In the genomic region with DNA sequence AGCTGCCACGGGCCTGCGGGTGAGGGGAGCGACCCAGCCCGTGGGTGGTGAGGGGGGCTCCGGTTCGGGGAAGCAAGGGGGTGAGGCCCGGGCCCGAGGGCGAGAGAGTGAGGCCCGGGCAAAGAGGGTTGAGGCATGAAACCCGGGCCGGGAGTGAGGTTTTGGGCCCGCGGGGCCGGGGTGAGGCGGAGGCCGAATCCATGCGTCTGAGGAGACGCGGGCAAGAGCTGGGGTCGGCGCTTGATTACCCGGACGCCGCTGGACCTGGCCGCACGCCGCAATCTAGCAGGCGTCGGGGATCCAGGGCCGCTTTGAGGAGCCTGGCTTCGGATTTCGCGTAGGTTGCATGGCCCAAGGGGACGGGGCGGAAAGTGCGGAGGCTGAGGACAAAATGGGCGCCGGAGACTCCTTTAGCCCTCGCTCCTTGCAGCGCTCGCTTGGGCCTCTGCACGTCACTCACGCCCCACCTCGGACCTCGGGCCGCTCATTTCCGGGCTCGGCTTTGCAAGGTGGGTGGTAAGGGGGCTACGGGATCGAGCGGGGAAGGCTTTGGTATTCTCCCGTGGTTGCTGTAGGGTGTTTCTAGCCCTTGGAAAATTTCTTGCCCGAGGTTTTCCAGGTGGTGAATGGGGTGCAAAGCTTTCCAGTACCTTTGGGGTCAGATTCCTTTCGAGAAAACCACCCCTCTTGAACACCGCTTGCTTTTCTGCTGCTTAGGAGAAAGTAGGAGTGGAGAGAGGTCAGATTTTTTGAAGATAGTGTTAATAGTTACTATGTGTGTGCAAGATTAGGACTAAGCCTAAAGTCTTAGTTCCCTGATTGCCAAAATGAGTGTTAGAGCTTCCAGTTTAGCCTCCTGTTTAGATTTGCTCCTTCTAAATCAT, we compare ENCODE assay signal across 8 cellular contexts. TPM values are rescaled to one million over a fixed set of nuclear protein-coding genes. Genes with fewer than 3 reads are reported as not detected.
A peak's percentile ranks its signal among the peaks of the same experiment; 100 is the strongest.
DNase-seq lines count a peak whose midpoint lies in the region; ATAC-seq and TF ChIP-seq lines count a peak whose summit lies in the region.

No MANE protein-coding gene starts in this region.

- no peaks in the 10 kb centered on the region for H3K9me3 ChIP-seq in ovary

- H3K27me3 Mint-ChIP-seq in activated naive CD4-positive, alpha-beta T cell treated with anti-CD3 and anti-CD28 coated beads, Interleukin-2, amount 50 U/mL, for 24 hours = no peaks in the 10 kb centered on the region

- no peaks in the 10 kb centered on the region for H3K27me3 ChIP-seq in ovary

- H3K27ac ChIP-seq in ovary (peak overlapping the region; percentile 94 to 95), urinary bladder (ENCODE audit: low read depth) (peak overlapping the region; percentile 98)

- H3K4me1 ChIP-seq in ovary (ENCODE audit: insufficient read depth) = peaks cover 4% of the 10 kb centered on the region
- H3K4me1 ChIP-seq in urinary bladder (ENCODE audit: insufficient read depth) = peaks cover 2% of the 10 kb centered on the region

- TF ChIP-seq CTCF in ovary (IDR thresholded peaks at IDR 0.05) = no peak

- H3K27ac Mint-ChIP-seq in activated naive CD4-positive, alpha-beta T cell treated with anti-CD3 and anti-CD28 coated beads, Interleukin-2, amount 50 U/mL, for 24 hours = peak overlapping the region; percentile 71

- no peak for TF ChIP-seq EP300 in ovary (IDR thresholded peaks at IDR 0.05)

- H3K4me3 Mint-ChIP-seq in activated naive CD4-positive, alpha-beta T cell treated with anti-CD3 and anti-CD28 coated beads, Interleukin-2, amount 50 U/mL, for 24 hours = peak overlapping the region; percentile 97

- H3K4me1 Mint-ChIP-seq in activated naive CD4-positive, alpha-beta T cell treated with anti-CD3 and anti-CD28 coated beads, Interleukin-2, amount 50 U/mL, for 24 hours = peaks cover 60% of the 10 kb centered on the region

- H3K36me3 Mint-ChIP-seq in activated naive CD4-positive, alpha-beta T cell treated with anti-CD3 and anti-CD28 coated beads, Interleukin-2, amount 50 U/mL, for 24 hours = peaks cover 4% of the 10 kb centered on the region

- no peaks in the 10 kb centered on the region for H3K9me3 Mint-ChIP-seq in activated naive CD4-positive, alpha-beta T cell treated with anti-CD3 and anti-CD28 coated beads, Interleukin-2, amount 50 U/mL, for 24 hours

- ATAC-seq in GM19395 (IDR thresholded peaks at IDR 0.05; ENCODE audit: unreplicated experiment) (peak; percentile 57), HG03521 (IDR thresholded peaks at IDR 0.05; ENCODE audit: unreplicated experiment) (peak; percentile 36), Right ventricle myocardium inferior (peak; percentile 68)

- H3K36me3 ChIP-seq in ovary = no peaks in the 10 kb centered on the region
- no peaks in the 10 kb centered on the region for H3K36me3 ChIP-seq in urinary bladder (ENCODE audit: insufficient read depth)

- no peak for TF ChIP-seq POLR2A in ovary (IDR thresholded peaks at IDR 0.05)

- 0 to 1% (median 0%) methylated on average over 55 to 56 of the region's 56 CpGs for WGBS in ovary, 3 donors
- under 1% methylated on average over 56 of the region's 56 CpGs for WGBS in urinary bladder

- peak overlapping the region; percentile 78 for H3K4me3 ChIP-seq in ovary
- peak overlapping the region; percentile 81 for H3K4me3 ChIP-seq in urinary bladder (ENCODE audit: low read depth, low read length)

- intact Hi-C loops in Right ventricle myocardium inferior (cut with DNase I) (no loop called here), ovary (cut with DNase I) (no loop called here)

- DNase-seq in CMK (ENCODE audit: low read depth) = peak; percentile 12
- DNase-seq in RPMI7951 (ENCODE audit: low read depth) = peak; percentile 57
- DNase-seq in Right ventricle myocardium inferior (ENCODE audit: missing footprints) = peak; percentile 80
- DNase-seq in ovary = peak; percentile 57 to 77 (median 67)

RNA-seq across cellular contexts. Expression of a gene that starts 0.8 kb away (rescaled TPM):
- total RNA-seq in RPMI7951 (2014; rRNA removed; shearing (Covaris generic)) = 37.4 and 49.1 TPM in 2 replicates
- total RNA-seq in Right ventricle myocardium inferior = 77.3 TPM
- total RNA-seq in ovary = 10 to 100 TPM; 73.4 to 99.3 (median 76.6) TPM
- polyA plus RNA-seq in ovary = 10 to 100 TPM; 34.7 to 45.4 TPM
- 251 TPM for total RNA-seq in urinary bladder
- polyA plus RNA-seq in urinary bladder = 34.2 TPM

Comparison
In these comparisons a context has a peak if more than half of its experiments do, and no peak if none do; other contexts are left out.
1. Peak in every context shown above with its lines: DNase-seq, ATAC-seq, H3K4me3 ChIP-seq and H3K27ac ChIP-seq.
2. DNase-seq: peak in every context shown above with its lines; median percentile 80 in Right ventricle myocardium inferior; 67 in ovary; 57 in RPMI7951; 12 in CMK.